ENCODE assay signal across 15 cellular contexts in genomic region chr5:16808021-16808420, GRCh38.
"Had no signal": no experiment of that assay in that cellular context is flagged by ENCODE, and none has a peak within 500 bp of the region (broad histone marks: within the 10 kb centered on the region; RNA-seq: fewer than 3 reads in every experiment).

No MANE protein-coding gene starts in this region.

- H3K4me1 ChIP-seq: ascending aorta, vagina had no signal

- H3K27ac ChIP-seq: ascending aorta, hepatocyte, transverse colon, vagina had no signal

- H3K27ac Mint-ChIP-seq: activated CD4-positive, alpha-beta T cell treated with anti-CD3 and anti-CD28 coated beads for 36 hours; activated naive CD4-positive, alpha-beta T cell treated with anti-CD3 and anti-CD28 coated beads, Interleukin-2, amount 50 U/mL, for 24 hours; dendritic cell treated with granulocyte-macrophage colony-stimulating factor and Interleukin-4, amounts not matched to agents 40 ng/mL and 50 ng/mL, for 4 days; natural killer cell treated with Interleukin-12 subunit alpha and Interleukin-12 subunit beta and Interleukin-15 and Interleukin-18, amount 100 ng/mL, for 72 hours; stimulated activated naive CD8-positive, alpha-beta T cell treated with anti-CD3 and anti-CD28 coated beads, Interleukin-15, Interleukin-2, amounts not matched to agents 100 ng/mL and 50 ng/mL, for 24 hours; WTC11 had no signal

- H2AFZ ChIP-seq: hepatocyte had no signal

- H3K4me3 ChIP-seq: ascending aorta, hepatocyte, transverse colon, vagina had no signal

- H3K4me2 ChIP-seq: hepatocyte had no signal

- H3K4me1 Mint-ChIP-seq: activated naive CD4-positive, alpha-beta T cell treated with anti-CD3 and anti-CD28 coated beads, Interleukin-2, amount 50 U/mL, for 24 hours had no signal

- H3K36me3 ChIP-seq: ascending aorta, transverse colon, vagina had no signal

- H3K27me3 ChIP-seq: ascending aorta, hepatocyte, transverse colon, vagina had no signal

- H3K4me3 Mint-ChIP-seq: activated CD4-positive, alpha-beta T cell treated with anti-CD3 and anti-CD28 coated beads for 36 hours; activated naive CD4-positive, alpha-beta T cell treated with anti-CD3 and anti-CD28 coated beads, Interleukin-2, amount 50 U/mL, for 24 hours; dendritic cell treated with granulocyte-macrophage colony-stimulating factor and Interleukin-4, amounts not matched to agents 40 ng/mL and 50 ng/mL, for 4 days; natural killer cell treated with Interleukin-12 subunit alpha and Interleukin-12 subunit beta and Interleukin-15 and Interleukin-18, amount 100 ng/mL, for 72 hours; stimulated activated naive CD8-positive, alpha-beta T cell treated with anti-CD3 and anti-CD28 coated beads, Interleukin-15, Interleukin-2, amounts not matched to agents 100 ng/mL and 50 ng/mL, for 24 hours; WTC11 had no signal

- H3K27me3 Mint-ChIP-seq: activated naive CD4-positive, alpha-beta T cell treated with anti-CD3 and anti-CD28 coated beads, Interleukin-2, amount 50 U/mL, for 24 hours; dendritic cell treated with granulocyte-macrophage colony-stimulating factor and Interleukin-4, amounts not matched to agents 40 ng/mL and 50 ng/mL, for 4 days; natural killer cell treated with Interleukin-12 subunit alpha and Interleukin-12 subunit beta and Interleukin-15 and Interleukin-18, amount 100 ng/mL, for 72 hours had no signal

- DNase-seq: activated CD4-positive, alpha-beta T cell treated with anti-CD3 and anti-CD28 coated beads for 36 hours; activated CD4-positive, alpha-beta T cell treated with anti-CD3 and anti-CD28 coated beads, Interleukin-2, amount 50 U/mL, for 48 hours; activated gamma-delta T cell; effector CD8-positive, alpha-beta T cell; nucleus accumbens; T-helper 2 cell; transverse colon had no signal

- H3K9me3 ChIP-seq: ascending aorta, transverse colon, vagina had no signal

- ATAC-seq: activated CD4-positive, alpha-beta T cell treated with anti-CD3 and anti-CD28 coated beads for 36 hours; natural killer cell treated with Interleukin-12 subunit alpha and Interleukin-12 subunit beta and Interleukin-15 and Interleukin-18, amount 100 ng/mL, for 72 hours; WTC11 had no signal

- H3K36me3 Mint-ChIP-seq: activated naive CD4-positive, alpha-beta T cell treated with anti-CD3 and anti-CD28 coated beads, Interleukin-2, amount 50 U/mL, for 24 hours; natural killer cell treated with Interleukin-12 subunit alpha and Interleukin-12 subunit beta and Interleukin-15 and Interleukin-18, amount 100 ng/mL, for 72 hours; WTC11 had no signal

- H3K9me3 Mint-ChIP-seq: activated naive CD4-positive, alpha-beta T cell treated with anti-CD3 and anti-CD28 coated beads, Interleukin-2, amount 50 U/mL, for 24 hours; dendritic cell treated with granulocyte-macrophage colony-stimulating factor and Interleukin-4, amounts not matched to agents 40 ng/mL and 50 ng/mL, for 4 days; natural killer cell treated with Interleukin-12 subunit alpha and Interleukin-12 subunit beta and Interleukin-15 and Interleukin-18, amount 100 ng/mL, for 72 hours; stimulated activated naive CD8-positive, alpha-beta T cell treated with anti-CD3 and anti-CD28 coated beads, Interleukin-15, Interleukin-2, amounts not matched to agents 100 ng/mL and 50 ng/mL, for 24 hours; WTC11 had no signal
